In the genomic region with DNA sequence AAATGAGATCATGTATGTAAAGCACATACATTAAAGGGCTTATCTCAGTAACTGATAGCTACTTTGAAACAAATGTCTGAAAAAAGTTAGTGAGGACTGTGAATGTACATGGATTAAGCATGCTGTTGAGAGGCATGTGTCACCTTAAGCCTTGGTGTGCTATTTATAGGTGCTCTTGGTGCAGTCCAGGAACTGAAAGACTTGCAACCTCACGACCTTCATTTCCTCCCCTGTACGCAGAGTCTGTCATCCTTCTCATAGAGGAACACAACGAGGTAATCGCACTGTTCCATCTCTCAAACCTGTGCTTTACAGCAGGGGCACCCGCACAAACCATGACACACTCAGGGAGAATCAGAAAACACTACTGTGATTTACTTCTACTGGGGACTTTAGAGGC, we compare ENCODE assay signal across 8 cellular contexts.
A peak's percentile ranks its signal among the peaks of the same experiment; 100 is the strongest.
DNase-seq lines count a peak whose midpoint lies in the region; ATAC-seq and FAIRE-seq lines count a peak whose summit lies in the region.

No MANE protein-coding gene starts in this region.

- intact Hi-C loops in CD4-positive, alpha-beta memory T cell (cut with micrococcal nuclease), result no loop called here

- H3K27me3 ChIP-seq in CD4-positive, alpha-beta memory T cell (ENCODE audit: insufficient read depth, low read length), result no peaks in the 10 kb centered on the region
- no peaks in the 10 kb centered on the region for H3K27me3 ChIP-seq in MG63

- H3K27ac Mint-ChIP-seq in CD4-positive, alpha-beta memory T cell, result peak overlapping the region in 2 of 7 donors; percentile 13 to 53
- H3K27ac Mint-ChIP-seq in activated naive CD8-positive, alpha-beta T cell treated with anti-CD3 and anti-CD28 coated beads for 36 hours, result peak overlapping the region; percentile 34

- no peaks in the 10 kb centered on the region for H3K4me1 ChIP-seq in CD4-positive, alpha-beta memory T cell (ENCODE audit: insufficient read depth, low read length)

- peaks cover 0 to 4% (median 0%) of the 10 kb centered on the region in 8 donors for H3K9me3 Mint-ChIP-seq in CD4-positive, alpha-beta memory T cell
- no peaks in the 10 kb centered on the region for H3K9me3 Mint-ChIP-seq in activated naive CD8-positive, alpha-beta T cell treated with anti-CD3 and anti-CD28 coated beads for 36 hours

- CTCF ChIA-PET in CD4-positive, alpha-beta memory T cell (lab: Charles Lee; ENCODE audit: partially characterized antibody), result no interaction called here

- ATAC-seq in HG03064 (IDR thresholded peaks at IDR 0.05; ENCODE audit: low read depth, unreplicated experiment), result peak; percentile 99

- POLR2A ChIA-PET in CD4-positive, alpha-beta memory T cell (lab: Charles Lee; ENCODE audit: partially characterized antibody), result no interaction called here

- peaks cover 4 to 6% (median 5%) of the 10 kb centered on the region in 4 donors for H3K4me1 Mint-ChIP-seq in CD4-positive, alpha-beta memory T cell
- H3K4me1 Mint-ChIP-seq in activated naive CD8-positive, alpha-beta T cell treated with anti-CD3 and anti-CD28 coated beads for 36 hours, result peaks cover 12% of the 10 kb centered on the region

- no peak overlapping the region for H3K27ac ChIP-seq in CD4-positive, alpha-beta memory T cell (ENCODE audit: low read depth, low read length)

- no peak overlapping the region for H3K4me3 ChIP-seq in CD4-positive, alpha-beta memory T cell (ENCODE audit: low read length in 2 of 2)
- no peak overlapping the region for H3K4me3 ChIP-seq in MG63

- DNase-seq in CD4-positive, alpha-beta memory T cell, result peak in 2 of 5 donors; percentile 0 to 12
- DNase-seq in GM19239 (ENCODE audit: insufficient read length, low spot score), result peak; percentile 44
- DNase-seq in activated naive CD8-positive, alpha-beta T cell treated with anti-CD3 and anti-CD28 coated beads for 36 hours, result peak; percentile 7
- DNase-seq in H4 (ENCODE audit: low spot score), result no peak
- DNase-seq in MG63, result no peak
- DNase-seq in effector CD8-positive, alpha-beta T cell (lab: John Stamatoyannopoulos, UW), result no peak
- DNase-seq in hypothalamus (lab: John Stamatoyannopoulos, UW), result no peak

- peak overlapping the region in 5 of 8 donors; percentile 8 to 70 (median 49) for H3K4me3 Mint-ChIP-seq in CD4-positive, alpha-beta memory T cell
- H3K4me3 Mint-ChIP-seq in activated naive CD8-positive, alpha-beta T cell treated with anti-CD3 and anti-CD28 coated beads for 36 hours, result no peak overlapping the region

- peaks cover 1 to 2% of the 10 kb centered on the region in 2 donors for H3K27me3 Mint-ChIP-seq in CD4-positive, alpha-beta memory T cell
- H3K27me3 Mint-ChIP-seq in activated naive CD8-positive, alpha-beta T cell treated with anti-CD3 and anti-CD28 coated beads for 36 hours, result peaks cover 5% of the 10 kb centered on the region

- FAIRE-seq in GM19239 (lab: Jason Lieb, UNC), result peak; percentile 96

- no peaks in the 10 kb centered on the region for H3K36me3 ChIP-seq in CD4-positive, alpha-beta memory T cell (ENCODE audit: insufficient read depth, low read length)
- no peaks in the 10 kb centered on the region for H3K36me3 ChIP-seq in MG63

- no peaks in the 10 kb centered on the region for H3K9me3 ChIP-seq in CD4-positive, alpha-beta memory T cell (ENCODE audit: control insufficient read depth in 1 of 2, low read length in 2 of 2)
- H3K9me3 ChIP-seq in MG63, result no peaks in the 10 kb centered on the region

- H3K36me3 Mint-ChIP-seq in CD4-positive, alpha-beta memory T cell, result no peaks in the 10 kb centered on the region
- H3K36me3 Mint-ChIP-seq in activated naive CD8-positive, alpha-beta T cell treated with anti-CD3 and anti-CD28 coated beads for 36 hours, result no peaks in the 10 kb centered on the region

Comparison
In these comparisons a context has a peak if more than half of its experiments do, and no peak if none do; other contexts are left out.
1. DNase-seq: peak in GM19239 (single experiment) and activated naive CD8-positive, alpha-beta T cell treated with anti-CD3 and anti-CD28 coated beads for 36 hours (single experiment); none in H4 (single experiment), MG63 (single experiment), effector CD8-positive, alpha-beta T cell (single experiment) and hypothalamus (0 of 51).